ENCODE assay signal across 8 cellular contexts in genomic region chr2:3223080-3223923, GRCh38.
DNase-seq lines count a peak whose midpoint lies in the region; ATAC-seq and TF ChIP-seq lines count a peak whose summit lies in the region.

No MANE protein-coding gene starts in this region.

- no peaks in the 10 kb centered on the region for H3K4me1 ChIP-seq in thyroid gland
- H3K4me1 ChIP-seq in GM23338 (ENCODE audit: insufficient read depth) = no peaks in the 10 kb centered on the region

- POLR2A ChIA-PET in AG04450 (lab: Yijun Ruan, JAX) = no interaction called here

- H3F3A ChIP-seq in GM23338 (replicated peaks; ENCODE audit: low read depth) = 0 out of 2 replicates have a peak, but pooled peaks cover 4% of the 10 kb centered on the region

- DNase-seq in AG04450 (ENCODE audit: low read depth, low spot score) (peak; percentile 15), Kasumi-1 (lab: John Stamatoyannopoulos, UW) (peak; percentile 72 to 74), omental fat pad (ENCODE audit: low spot score) (no peak), thyroid gland (no peak), cortex of kidney (lab: John Stamatoyannopoulos, UW) (no peak), GM23338 (ENCODE audit: low spot score) (no peak)
- DNase-seq in activated gamma-delta T cell treated with anti-CD3 and anti-CD28 coated beads, Interleukin-2, amount 50 U/mL, for 16 hours (ENCODE audit: low read depth) = peak; percentile 78

- CTCF ChIA-PET in AG04450 (lab: Charles Lee) = no interaction called here

- TF ChIP-seq CTCF in AG04450 (IDR thresholded peaks at IDR 0.05; ENCODE audit: low read depth, low read length) (no peak), omental fat pad (IDR thresholded peaks at IDR 0.05) (no peak), thyroid gland (IDR thresholded peaks at IDR 0.05) (no peak), GM23338 (conservative IDR thresholded peaks at IDR 0.05; ENCODE audit: low read depth in 2 of 2) (no peak)

- H3K4me3 ChIP-seq in AG04450 (ENCODE audit: low read depth, low read length) (no peak overlapping the region), thyroid gland (replicated peaks in 1 of 3) (no peak overlapping the region), GM23338 (no peak overlapping the region)

- H3K36me3 ChIP-seq in thyroid gland (no peaks in the 10 kb centered on the region), GM23338 (ENCODE audit: insufficient read depth) (no peaks in the 10 kb centered on the region; the same call in 1 of the 2 replicates)

- H3K27ac Mint-ChIP-seq in GM23338 = no peak overlapping the region

- H3K27me3 ChIP-seq in AG04450 (ENCODE audit: control insufficient read depth, insufficient read depth, low read length) (no peaks in the 10 kb centered on the region), thyroid gland (no peaks in the 10 kb centered on the region), GM23338 (ENCODE audit: insufficient read depth) (no peaks in the 10 kb centered on the region)

- no peak overlapping the region for H3K4me3 Mint-ChIP-seq in GM23338

- no peak overlapping the region for H3K27ac ChIP-seq in AG04450 (ENCODE audit: low read depth, low read length)
- H3K27ac ChIP-seq in thyroid gland = no peak overlapping the region
- H3K27ac ChIP-seq in GM23338 (ENCODE audit: low read depth) = no peak overlapping the region

- intact Hi-C loops in thyroid gland (cut with DNase I) = no loop called here

- WGBS in thyroid gland, 2 donors = 86 to 92% methylated on average over 18 of the region's 18 CpGs

- peaks cover 40% of the 10 kb centered on the region for H3K36me3 Mint-ChIP-seq in GM23338 (ENCODE audit: low read depth)

- peak; percentile 95 for ATAC-seq in GM21423 (IDR thresholded peaks at IDR 0.05; ENCODE audit: unreplicated experiment)
- ATAC-seq in omental fat pad (ENCODE audit: low FRiP score) = peak; percentile 54
- no peak for ATAC-seq in GM23338

- no peak for TF ChIP-seq POLR2A in thyroid gland (IDR thresholded peaks at IDR 0.05)

- no peaks in the 10 kb centered on the region for H4K20me1 ChIP-seq in GM23338 (replicated peaks; ENCODE audit: insufficient read depth)

- H3K79me2 ChIP-seq in GM23338 (replicated peaks; ENCODE audit: insufficient read depth) = 0 out of 2 replicates have a peak, but pooled peaks cover 6% of the 10 kb centered on the region

- H3K4me1 Mint-ChIP-seq in GM23338 = 0 out of 3 replicates have a peak, but pooled peaks cover 3% of the 10 kb centered on the region

- peaks cover 41% of the 10 kb centered on the region for H3K9me3 Mint-ChIP-seq in GM23338

- no peak overlapping the region for H2AFZ ChIP-seq in GM23338

- H3K9me3 ChIP-seq in AG04450 (ENCODE audit: control insufficient read depth, insufficient read depth, low read length) = peaks cover 6% of the 10 kb centered on the region
- no peaks in the 10 kb centered on the region for H3K9me3 ChIP-seq in thyroid gland

- peaks cover 5% of the 10 kb centered on the region; the same call in 1 of the 2 replicates for H3K9me2 ChIP-seq in GM23338 (ENCODE audit: insufficient read depth)

- no peak overlapping the region for H3K4me2 ChIP-seq in GM23338

- H3K27me3 Mint-ChIP-seq in GM23338 (ENCODE audit: insufficient read depth, low read depth, poor library complexity) = peaks cover 8% of the 10 kb centered on the region

TF ChIP-seq in GM23338, 12 proteins besides CTCF, POLR2A, EP300 and RAD21:
- no peak for TF ChIP-seq ZNF114 (CRISPR knock-in tag; IDR thresholded peaks at IDR 0.05)
- TF ChIP-seq STAT1 (IDR thresholded peaks at IDR 0.05; ENCODE audit: unreplicated experiment) = no peak
- TF ChIP-seq NANOG (IDR thresholded peaks at IDR 0.05; ENCODE audit: borderline replicate concordance) = no peak
- TF ChIP-seq POLR2AphosphoS5 (IDR thresholded peaks at IDR 0.05; ENCODE audit: low read depth) = no peak

Comparison
In these comparisons a context has a peak if more than half of its experiments do, and no peak if none do; other contexts are left out.
1. DNase-seq: peak in AG04450 (single experiment), Kasumi-1 (2 of 2) and activated gamma-delta T cell treated with anti-CD3 and anti-CD28 coated beads, Interleukin-2, amount 50 U/mL, for 16 hours (single experiment); none in omental fat pad (single experiment), thyroid gland (0 of 2), cortex of kidney (single experiment) and GM23338 (single experiment).